34 cellular contexts compared by ENCODE assay signal in the genomic region with DNA sequence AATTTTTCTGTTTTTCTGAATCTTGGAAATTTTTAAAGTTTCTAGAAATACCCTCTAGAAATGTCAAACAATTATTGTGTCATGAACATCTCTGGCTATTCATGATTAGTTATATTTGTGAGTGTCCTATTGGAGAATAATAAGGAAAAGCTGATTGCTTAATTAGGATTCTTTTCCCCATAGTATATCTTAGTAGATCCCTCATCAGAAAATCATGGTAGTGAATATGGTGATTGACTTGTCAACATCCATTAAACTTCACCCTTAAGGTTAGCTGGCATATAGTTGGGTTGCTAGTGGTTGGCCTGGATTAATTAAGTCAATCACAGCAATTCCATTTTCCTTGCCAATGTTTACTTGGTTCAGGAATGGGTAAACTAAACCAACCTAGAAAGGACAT.
"Had no signal": no experiment of that assay in that cellular context is flagged by ENCODE, and none has a peak within 500 bp of the region (broad histone marks: within the 10 kb centered on the region; RNA-seq: fewer than 3 reads in every experiment).

No MANE protein-coding gene starts in this region.

- H3K4me3 ChIP-seq: adrenal gland, body of pancreas, breast epithelium had no signal

- H3K9me3 ChIP-seq: adrenal gland, body of pancreas, breast epithelium had no signal

- FAIRE-seq: astrocyte had no signal

- DNase-seq: activated CD4-positive, alpha-beta memory T cell treated with anti-CD3 and anti-CD28 coated beads for 36 hours; activated CD4-positive, alpha-beta T cell treated with anti-CD3 and anti-CD28 coated beads for 1 hour; activated CD4-positive, alpha-beta T cell treated with anti-CD3 and anti-CD28 coated beads for 36 hours; activated CD4-positive, alpha-beta T cell treated with anti-CD3 and anti-CD28 coated beads, Interleukin-2, amount 10 ng/mL, durations not matched to agents 24 days and 14 days; activated CD4-positive, alpha-beta T cell treated with anti-CD3 and anti-CD28 coated beads, Interleukin-2, amount 50 U/mL, for 1 hour; activated CD4-positive, alpha-beta T cell treated with anti-CD3 and anti-CD28 coated beads, Interleukin-2, amount 50 U/mL, for 4 hours; activated CD4-positive, CD25-positive, alpha-beta regulatory T cell; activated CD8-positive, alpha-beta memory T cell treated with anti-CD3 and anti-CD28 coated beads, Interleukin-2, amount 50 U/mL, for 4 hours; activated CD8-positive, alpha-beta T cell treated with anti-CD3 and anti-CD28 coated beads for 36 hours; activated effector memory CD4-positive, alpha-beta T cell treated with anti-CD3 and anti-CD28 coated beads, Interleukin-2, amount 50 U/mL, for 16 hours; activated gamma-delta T cell treated with Interleukin-2 at 50 U/mL for 16 hours; activated naive CD4-positive, alpha-beta T cell; activated naive CD4-positive, alpha-beta T cell treated with anti-CD3 and anti-CD28 coated beads for 36 hours; activated naive CD4-positive, alpha-beta T cell treated with anti-CD3 and anti-CD28 coated beads, Interleukin-2, amount 50 U/mL, for 16 hours; activated naive CD8-positive, alpha-beta T cell treated with anti-CD3 and anti-CD28 coated beads for 36 hours; activated T-cell treated with anti-CD3 and anti-CD28 coated beads for 4 hours; activated T-cell treated with anti-CD3 and anti-CD28 coated beads, Interleukin-2, amount 50 U/mL, for 1 hour; activated T-cell treated with anti-CD3 and anti-CD28 coated beads, Interleukin-2, amount 50 U/mL, for 4 hours; activated T-cell treated with anti-CD3 and anti-CD28 coated beads, Interleukin-2, amount 50 U/mL, for 72 hours; adrenal gland; amniotic stem cell; aorta; body of pancreas; brain microvascular endothelial cell; central memory CD4-positive, alpha-beta T cell; T-cell; T-helper 17 cell; WERI-Rb-1 had no signal

- H3K4me1 ChIP-seq: body of pancreas, breast epithelium had no signal

- ATAC-seq: activated CD4-positive, alpha-beta T cell treated with anti-CD3 and anti-CD28 coated beads for 36 hours; activated CD4-positive, CD25-positive, alpha-beta regulatory T cell treated with anti-CD3 and anti-CD28 coated beads, Interleukin-2, amount 50 U/mL, for 24 hours; activated CD8-positive, alpha-beta T cell treated with anti-CD3 and anti-CD28 coated beads for 36 hours; activated naive CD4-positive, alpha-beta T cell treated with anti-CD3 and anti-CD28 coated beads, Interleukin-2, amount 50 U/mL, for 72 hours; activated T-cell treated with anti-CD3 and anti-CD28 coated beads, Interleukin-2, amount 50 U/mL, for 4 hours; activated T-cell treated with anti-CD3 and anti-CD28 coated beads, Interleukin-2, amount 50 U/mL, for 72 hours; activated T-helper 17 cell treated with anti-CD3 and anti-CD28 coated beads, Interleukin-2, amount 50 U/mL, for 72 hours; body of pancreas; T-cell; T-helper 17 cell; WTC11 had no signal

- H3K27me3 ChIP-seq: adrenal gland, body of pancreas, brain microvascular endothelial cell, breast epithelium had no signal

- H3K27ac ChIP-seq: adrenal gland, body of pancreas, brain microvascular endothelial cell, breast epithelium, WERI-Rb-1 had no signal

- H3K36me3 ChIP-seq: adrenal gland, brain microvascular endothelial cell, breast epithelium, WERI-Rb-1 had no signal
